ENCODE assay signal across 8 cellular contexts in the genomic region with DNA sequence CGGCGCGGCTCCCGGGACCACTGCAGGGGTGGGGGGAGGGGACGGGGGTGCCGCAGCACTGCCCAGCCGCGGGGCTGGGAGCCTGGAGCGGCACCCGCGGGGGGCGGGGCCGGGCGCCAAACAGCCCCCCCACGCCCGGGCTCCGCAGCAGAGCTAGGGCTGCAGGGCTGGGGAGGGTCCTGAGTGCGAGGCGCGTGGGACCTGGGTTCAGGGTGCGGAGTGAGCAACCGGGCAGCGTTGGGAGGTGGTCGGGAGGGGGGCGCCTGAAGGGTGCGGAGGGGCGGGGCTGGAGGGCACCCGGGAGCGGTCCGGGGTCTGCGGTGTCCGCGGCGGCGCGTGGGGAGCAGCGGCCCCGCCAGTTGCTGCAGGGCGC. TPM values are rescaled to one million over a fixed set of nuclear protein-coding genes. Genes with fewer than 3 reads are reported as not detected.
DNase-seq lines count a peak whose midpoint lies in the region; ATAC-seq, FAIRE-seq and TF ChIP-seq lines count a peak whose summit lies in the region.

No MANE protein-coding gene starts in this region.

- no peak overlapping the region for H3K9ac ChIP-seq in skeletal muscle satellite cell (ENCODE audit: low read depth, low read length)

- H3K4me3 Mint-ChIP-seq in activated naive CD8-positive, alpha-beta T cell: peak overlapping the region; percentile 30
- no peak overlapping the region for H3K4me3 Mint-ChIP-seq in activated naive CD8-positive, alpha-beta T cell treated with anti-CD3 and anti-CD28 coated beads, Interleukin-2, amount 50 U/mL, for 24 hours

- peaks cover 64% of the 10 kb centered on the region for H3K4me1 Mint-ChIP-seq in activated naive CD8-positive, alpha-beta T cell (ENCODE audit: low read depth)
- peaks cover 57% of the 10 kb centered on the region for H3K4me1 Mint-ChIP-seq in activated naive CD8-positive, alpha-beta T cell treated with anti-CD3 and anti-CD28 coated beads, Interleukin-2, amount 50 U/mL, for 24 hours

- no peaks in the 10 kb centered on the region for H3K36me3 Mint-ChIP-seq in activated naive CD8-positive, alpha-beta T cell
- peaks cover 8% of the 10 kb centered on the region for H3K36me3 Mint-ChIP-seq in activated naive CD8-positive, alpha-beta T cell treated with anti-CD3 and anti-CD28 coated beads, Interleukin-2, amount 50 U/mL, for 24 hours (ENCODE audit: low read depth)

- peak overlapping the region; percentile 98 for H3K4me3 ChIP-seq in SJCRH30
- peak overlapping the region; percentile 55 for H3K4me3 ChIP-seq in fibroblast of mammary gland (ENCODE audit: control insufficient read depth, low read depth, low read length)
- peak overlapping the region; percentile 85 for H3K4me3 ChIP-seq in skeletal muscle satellite cell (ENCODE audit: low read length)

- no peak for FAIRE-seq in GM12891 (lab: Jason Lieb, UNC)

- no peak for ATAC-seq in activated naive CD8-positive, alpha-beta T cell treated with anti-CD3 and anti-CD28 coated beads, Interleukin-2, amount 50 U/mL, for 24 hours
- ATAC-seq in GM21786 (IDR thresholded peaks at IDR 0.05; ENCODE audit: unreplicated experiment): no peak

- H3K4me2 ChIP-seq in skeletal muscle satellite cell (ENCODE audit: low read length): peak overlapping the region; percentile 77

- DNase-seq in activated naive CD8-positive, alpha-beta T cell treated with anti-CD3 and anti-CD28 coated beads, Interleukin-2, amount 50 U/mL, for 24 hours: no peak
- DNase-seq in SJCRH30: no peak
- DNase-seq in fibroblast of mammary gland (ENCODE audit: low read depth): no peak
- no peak for DNase-seq in inferior parietal cortex (ENCODE audit: extremely low spot score)
- no peak for DNase-seq in GM12891 (ENCODE audit: insufficient read length, low spot score)

- H3K36me3 ChIP-seq in SJCRH30 (no peaks in the 10 kb centered on the region), skeletal muscle satellite cell (ENCODE audit: insufficient read depth, low read length) (peaks cover 20% of the 10 kb centered on the region)

- no peaks in the 10 kb centered on the region for H3K27me3 Mint-ChIP-seq in activated naive CD8-positive, alpha-beta T cell
- H3K27me3 Mint-ChIP-seq in activated naive CD8-positive, alpha-beta T cell treated with anti-CD3 and anti-CD28 coated beads, Interleukin-2, amount 50 U/mL, for 24 hours: no peaks in the 10 kb centered on the region

- H3K27me3 ChIP-seq in SJCRH30: no peaks in the 10 kb centered on the region
- no peaks in the 10 kb centered on the region for H3K27me3 ChIP-seq in skeletal muscle satellite cell (ENCODE audit: control insufficient read depth, insufficient read depth, low read length)

- no peak for TF ChIP-seq POLR2A in GM12891 (IDR thresholded peaks at IDR 0.05; ENCODE audit: low read depth, low read length)

- no peak overlapping the region for H3K27ac Mint-ChIP-seq in activated naive CD8-positive, alpha-beta T cell
- no peak overlapping the region for H3K27ac Mint-ChIP-seq in activated naive CD8-positive, alpha-beta T cell treated with anti-CD3 and anti-CD28 coated beads, Interleukin-2, amount 50 U/mL, for 24 hours

- no peaks in the 10 kb centered on the region for H3K9me3 Mint-ChIP-seq in activated naive CD8-positive, alpha-beta T cell (ENCODE audit: low read depth)
- H3K9me3 Mint-ChIP-seq in activated naive CD8-positive, alpha-beta T cell treated with anti-CD3 and anti-CD28 coated beads, Interleukin-2, amount 50 U/mL, for 24 hours: no peaks in the 10 kb centered on the region

- H3K9me3 ChIP-seq in SJCRH30 (replicated peaks) (no peaks in the 10 kb centered on the region), skeletal muscle satellite cell (replicated peaks; ENCODE audit: low read length) (no peaks in the 10 kb centered on the region)

- no peak overlapping the region for H3K27ac ChIP-seq in SJCRH30

- TF ChIP-seq CTCF in fibroblast of mammary gland (conservative IDR thresholded peaks at IDR 0.05; ENCODE audit: control insufficient read depth, insufficient read depth, low read depth, low read length): no peak

- H3K4me1 ChIP-seq in SJCRH30 (peaks cover 6% of the 10 kb centered on the region; the same call in 1 of the 2 replicates), skeletal muscle satellite cell (ENCODE audit: control insufficient read depth, insufficient read depth, low read length) (peaks cover 38% of the 10 kb centered on the region)

TF ChIP-seq in GM12891, 5 proteins besides CTCF, POLR2A, EP300 and RAD21:
- TF ChIP-seq PAX5 (IDR thresholded peaks at IDR 0.05; ENCODE audit: insufficient read depth, low read length, severe bottlenecking) (no peak), POLR2AphosphoS5 (IDR thresholded peaks at IDR 0.05; ENCODE audit: low read depth, low read length) (no peak), TAF1 (IDR thresholded peaks at IDR 0.05; ENCODE audit: low read depth, low read length) (no peak), POU2F2 (IDR thresholded peaks at IDR 0.05; ENCODE audit: low read depth, low read length) (no peak), SPI1 (IDR thresholded peaks at IDR 0.05; ENCODE audit: low read depth, low read length) (no peak)

RNA-seq across cellular contexts. Expression of gene CAMK2G, which starts 0.5 kb away (rescaled TPM):
- total RNA-seq in SJCRH30 (2014; rRNA removed; shearing (Covaris generic)): 25.2 and 30.2 TPM in 2 replicates
- 13.2 and 18.8 TPM in 2 replicates for total RNA-seq in skeletal muscle satellite cell (2012; rRNA removed)
- polyA plus RNA-seq in GM12891 (2012; ENCODE audit: low read depth, missing spikeins): 10.9 TPM

RNA-seq across cellular contexts. Expression of gene PLAU, which starts 37.1 kb away (rescaled TPM):
- total RNA-seq in SJCRH30 (2014; rRNA removed; shearing (Covaris generic)): 58.5 and 64.8 TPM in 2 replicates
- 41.6 and 76.4 TPM in 2 replicates for total RNA-seq in skeletal muscle satellite cell (2012; rRNA removed)
- 0.73 TPM for polyA plus RNA-seq in GM12891 (2012; ENCODE audit: low read depth, missing spikeins)
